In the genomic region with DNA sequence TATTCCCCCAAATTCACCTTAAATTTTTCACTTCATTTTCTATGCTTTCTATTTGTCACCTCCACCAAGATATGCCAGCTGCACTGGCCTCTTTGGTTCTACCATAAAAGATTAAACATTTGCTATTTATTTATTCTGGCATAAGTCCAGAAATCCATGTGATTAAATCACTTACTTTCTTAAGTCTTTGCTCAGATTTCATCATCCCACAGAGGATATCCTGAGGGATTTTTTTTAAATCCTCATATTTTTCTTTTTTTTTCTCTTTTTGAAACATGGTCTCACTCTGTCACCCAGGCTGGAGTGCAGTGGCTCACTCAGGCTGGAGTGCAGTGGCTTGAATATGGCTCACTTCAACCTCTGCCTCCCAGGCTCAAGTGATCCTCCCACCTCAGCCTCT, we compare ENCODE assay signal across 24 cellular contexts.
A peak's percentile ranks its signal among the peaks of the same experiment; 100 is the strongest.
DNase-seq lines count a peak whose midpoint lies in the region; ATAC-seq, FAIRE-seq and TF ChIP-seq lines count a peak whose summit lies in the region.
"Had no signal": no experiment of that assay in that cellular context is flagged by ENCODE, and none has a peak within 500 bp of the region (broad histone marks: within the 10 kb centered on the region; RNA-seq: fewer than 3 reads in every experiment).

No MANE protein-coding gene starts in this region.

- no peaks in the 10 kb centered on the region for H3K36me3 Mint-ChIP-seq in nephron (ENCODE audit: low read depth)
- H3K36me3 Mint-ChIP-seq: CD8-positive, alpha-beta T cell; type B pancreatic cell had no signal

- intact Hi-C loops in left cardiac atrium (cut with DNase I) = no loop called here

- ATAC-seq in left cardiac atrium (no peak), esophagus mucosa (no peak)
- ATAC-seq: activated CD8-positive, alpha-beta T cell treated with anti-CD3 and anti-CD28 coated beads for 36 hours; CD8-positive, alpha-beta T cell; GM23338 had no signal

- no peak overlapping the region for H3K4me3 ChIP-seq in epithelial cell of proximal tubule (ENCODE audit: low read depth, low read length)
- H3K4me3 ChIP-seq: ascending aorta, GM23338 had no signal

- DNase-seq in DMS53 treated with DMSO at 0.1 percent for 48 hours (lab: John Stamatoyannopoulos, UW; ENCODE audit: unreplicated experiment) (peak; percentile 37), RCC 7860 (ENCODE audit: low spot score) (peak; percentile 5), epithelial cell of proximal tubule (ENCODE audit: low read depth) (peak; percentile 79), cerebellar nuclear complex (lab: John Stamatoyannopoulos, UW) (no peak), NCI-H2081 (lab: John Stamatoyannopoulos, UW) (no peak), left cardiac atrium (no peak)
- DNase-seq: activated CD8-positive, alpha-beta T cell treated with anti-CD3 and anti-CD28 coated beads for 36 hours; activated naive CD4-positive, alpha-beta T cell; activated T-cell treated with anti-CD3 and anti-CD28 coated beads, Interleukin-2, amount 50 U/mL, for 1 hour; CD8-positive, alpha-beta T cell; cortex of kidney; DMS79; glutamatergic neuron; KBM-7; NCI-H187 treated with DMSO at 0.1 percent for 48 hours; nucleus accumbens; stimulated activated CD8-positive, alpha-beta memory T cell treated with anti-CD3 and anti-CD28 coated beads, Interleukin-4, amount 100 ng/mL, for 48 hours; T1000 had no signal

- no peaks in the 10 kb centered on the region for H3K9me3 Mint-ChIP-seq in nephron
- H3K9me3 Mint-ChIP-seq: GM23338, type B pancreatic cell had no signal

- no peak overlapping the region for H3K4me3 Mint-ChIP-seq in nephron
- H3K4me3 Mint-ChIP-seq: activated CD8-positive, alpha-beta T cell treated with anti-CD3 and anti-CD28 coated beads for 36 hours; CD8-positive, alpha-beta T cell; GM23338; type B pancreatic cell had no signal

- TF ChIP-seq CTCF in epithelial cell of proximal tubule (conservative IDR thresholded peaks at IDR 0.05; ENCODE audit: low read depth, low read length) = no peak
- TF ChIP-seq CTCF in nephron (IDR thresholded peaks at IDR 0.05; ENCODE audit: unreplicated experiment in 3 of 3) = no peak

- H3K4me1 Mint-ChIP-seq in nephron = peaks cover 13% of the 10 kb centered on the region

- peak; percentile 62 for FAIRE-seq in RCC 7860 (lab: Jason Lieb, UNC)
- FAIRE-seq: GM12892 had no signal

- peak overlapping the region; percentile 5 to 72 (median 64) for H3K27ac Mint-ChIP-seq in nephron
- H3K27ac Mint-ChIP-seq: activated CD8-positive, alpha-beta T cell treated with anti-CD3 and anti-CD28 coated beads for 36 hours; CD8-positive, alpha-beta T cell; GM23338; type B pancreatic cell had no signal

- no peaks in the 10 kb centered on the region for H3K27me3 Mint-ChIP-seq in nephron (ENCODE audit: low read depth)
- H3K27me3 Mint-ChIP-seq: activated CD8-positive, alpha-beta T cell treated with anti-CD3 and anti-CD28 coated beads for 36 hours; type B pancreatic cell had no signal

Comparison
In these comparisons a context has a peak if more than half of its experiments do, and no peak if none do; other contexts are left out.
1. DNase-seq: peak in DMS53 treated with DMSO at 0.1 percent for 48 hours (single experiment), RCC 7860 (single experiment) and epithelial cell of proximal tubule (single experiment); none in cerebellar nuclear complex (0 of 2), NCI-H2081 (0 of 2) and left cardiac atrium (single experiment).